Comparison of ENCODE assay signal across 8 cellular contexts in the genomic region with DNA sequence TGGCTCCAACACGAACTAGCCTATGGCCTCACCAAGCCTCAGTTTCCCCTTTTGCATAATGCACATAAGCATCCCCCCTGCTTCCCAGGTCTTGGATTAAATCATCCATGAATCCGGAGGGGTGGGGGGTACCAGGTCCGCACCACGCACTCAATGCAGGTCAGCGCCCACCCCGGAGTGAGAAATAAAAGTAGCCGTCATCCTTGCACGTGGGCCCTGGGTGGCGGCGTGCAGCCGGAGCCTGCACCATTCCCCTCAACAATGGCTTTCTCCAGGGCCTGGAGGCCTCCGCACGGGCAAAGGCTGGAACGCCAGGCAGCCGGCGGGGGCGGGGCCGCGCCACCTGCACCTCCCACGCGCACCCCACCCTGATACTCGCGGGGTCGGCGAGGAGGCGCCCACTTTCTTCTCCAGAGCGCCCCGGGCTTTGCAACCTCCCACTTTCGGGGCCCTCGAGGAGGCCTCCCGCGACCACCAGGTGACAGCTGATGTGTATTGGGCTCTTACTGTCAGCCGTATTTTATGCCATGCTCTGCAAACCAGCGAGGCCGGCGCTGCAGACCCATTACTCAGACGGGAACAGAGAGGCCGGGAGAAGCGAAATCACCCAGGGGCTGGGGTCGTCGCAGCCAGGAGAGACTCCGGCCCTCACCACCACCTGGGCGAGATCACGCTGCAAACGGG.
DNase-seq lines count a peak whose midpoint lies in the region; TF ChIP-seq lines count a peak whose summit lies in the region.

No MANE protein-coding gene starts in this region.

- peak overlapping the region; percentile 61 for H3K27ac ChIP-seq in HUES48 (ENCODE audit: low read depth, low read length)
- H3K27ac ChIP-seq in WERI-Rb-1: no peak overlapping the region

- H3K9me3 ChIP-seq in HUES48 (ENCODE audit: control insufficient read depth, insufficient read depth, low read length) (no peaks in the 10 kb centered on the region), WERI-Rb-1 (ENCODE audit: severe bottlenecking) (no peaks in the 10 kb centered on the region)

- TF ChIP-seq CTCF in WERI-Rb-1 (IDR thresholded peaks at IDR 0.05; ENCODE audit: low read depth, low read length) (no peak), cardiac fibroblast (IDR thresholded peaks at IDR 0.05; ENCODE audit: low read depth, low read length) (no peak)

- H3K36me3 ChIP-seq in HUES48 (ENCODE audit: control insufficient read depth, insufficient read depth, low read length) (no peaks in the 10 kb centered on the region), WERI-Rb-1 (no peaks in the 10 kb centered on the region)

- no peak overlapping the region for H3K9ac ChIP-seq in HUES48 (ENCODE audit: low read depth, low read length)

- peaks cover 3% of the 10 kb centered on the region; the same call in 1 of the 2 replicates for H3K4me1 ChIP-seq in HUES48 (ENCODE audit: control insufficient read depth, insufficient read depth, low read length)

- H3K4me3 ChIP-seq in HUES48 (ENCODE audit: low read depth, low read length) (peak overlapping the region; percentile 39), WERI-Rb-1 (ENCODE audit: low read depth, low read length) (peak overlapping the region; percentile 83), cardiac fibroblast (replicated peaks in 1 of 2; ENCODE audit: low read depth in 2 of 2, low read length in 2 of 2) (peak overlapping the region; percentile 64 to 69)

- H3K27me3 ChIP-seq in HUES48 (ENCODE audit: control insufficient read depth, insufficient read depth, low read length) (peaks cover 38% of the 10 kb centered on the region), WERI-Rb-1 (ENCODE audit: insufficient read depth, low read depth, severe bottlenecking) (peaks cover 5% of the 10 kb centered on the region)

- DNase-seq in DMS 273 (lab: John Stamatoyannopoulos, UW; ENCODE audit: unreplicated experiment) (peak; percentile 68), DMS 273 treated with DMSO at 0.1 percent for 48 hours (lab: John Stamatoyannopoulos, UW) (no peak), WERI-Rb-1 (no peak), cardiac fibroblast (ENCODE audit: low read depth in 2 of 2) (peak; percentile 65 to 73), kidney tubule cell (ENCODE audit: low spot score) (peak; percentile 75), COLO829 (ENCODE audit: low spot score) (no peak)
- DNase-seq in stimulated activated CD4-positive, alpha-beta T cell treated with anti-CD3 and anti-CD28 coated beads, Interleukin-2, amount 100 ng/mL, for 24 hours: peak; percentile 67 to 76

Comparison
In these comparisons a context has a peak if more than half of its experiments do, and no peak if none do; other contexts are left out.
1. DNase-seq: peak in DMS 273 (single experiment), cardiac fibroblast (2 of 2), kidney tubule cell (single experiment) and stimulated activated CD4-positive, alpha-beta T cell treated with anti-CD3 and anti-CD28 coated beads, Interleukin-2, amount 100 ng/mL, for 24 hours (2 of 2); none in DMS 273 treated with DMSO at 0.1 percent for 48 hours (single experiment), WERI-Rb-1 (single experiment) and COLO829 (single experiment).
2. Peak in every context shown above with its lines, with median percentiles within 50 percentile points of each other: H3K4me3 ChIP-seq.